2 cellular contexts compared by ENCODE assay signal in the genomic region with DNA sequence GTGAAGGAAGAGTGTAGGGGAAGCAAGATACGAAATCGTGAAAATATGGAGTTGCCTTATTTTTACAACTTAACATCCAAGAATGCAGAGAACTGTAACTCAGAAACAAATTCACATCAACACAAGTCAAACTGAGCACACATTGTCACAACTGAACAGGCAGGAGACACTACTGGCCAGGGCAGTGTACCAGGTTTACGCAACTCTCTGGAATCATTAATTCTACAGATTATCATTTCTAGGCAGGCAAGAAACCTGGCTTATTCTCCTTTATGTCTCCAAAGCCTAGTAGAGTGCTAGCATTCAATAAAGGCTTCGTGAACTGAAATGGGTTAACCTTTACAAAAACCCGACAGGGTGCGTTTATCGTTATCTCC.
TF ChIP-seq lines count a peak whose summit lies in the region.

No MANE protein-coding gene starts in this region.

TF ChIP-seq in HepG2, 621 proteins besides CTCF, POLR2A, EP300 and RAD21 (continues in another document):
- TF ChIP-seq ZNF567 (CRISPR knock-in tag; IDR thresholded peaks at IDR 0.05; ENCODE audit: borderline replicate concordance) = no peak
- no peak for TF ChIP-seq HOXA9 (CRISPR knock-in tag; IDR thresholded peaks at IDR 0.05; ENCODE audit: borderline replicate concordance)
- TF ChIP-seq HNF4G (IDR thresholded peaks at IDR 0.05; ENCODE audit: borderline replicate concordance, low read depth, low read length) = no peak
- TF ChIP-seq HNF4G (CRISPR knock-in tag; IDR thresholded peaks at IDR 0.05; ENCODE audit: borderline replicate concordance, low read depth) = no peak
- no peak for TF ChIP-seq FLYWCH1 (CRISPR knock-in tag; IDR thresholded peaks at IDR 0.05)
- TF ChIP-seq MLLT10 (CRISPR knock-in tag; IDR thresholded peaks at IDR 0.05) = no peak
- TF ChIP-seq, protein P1, sequence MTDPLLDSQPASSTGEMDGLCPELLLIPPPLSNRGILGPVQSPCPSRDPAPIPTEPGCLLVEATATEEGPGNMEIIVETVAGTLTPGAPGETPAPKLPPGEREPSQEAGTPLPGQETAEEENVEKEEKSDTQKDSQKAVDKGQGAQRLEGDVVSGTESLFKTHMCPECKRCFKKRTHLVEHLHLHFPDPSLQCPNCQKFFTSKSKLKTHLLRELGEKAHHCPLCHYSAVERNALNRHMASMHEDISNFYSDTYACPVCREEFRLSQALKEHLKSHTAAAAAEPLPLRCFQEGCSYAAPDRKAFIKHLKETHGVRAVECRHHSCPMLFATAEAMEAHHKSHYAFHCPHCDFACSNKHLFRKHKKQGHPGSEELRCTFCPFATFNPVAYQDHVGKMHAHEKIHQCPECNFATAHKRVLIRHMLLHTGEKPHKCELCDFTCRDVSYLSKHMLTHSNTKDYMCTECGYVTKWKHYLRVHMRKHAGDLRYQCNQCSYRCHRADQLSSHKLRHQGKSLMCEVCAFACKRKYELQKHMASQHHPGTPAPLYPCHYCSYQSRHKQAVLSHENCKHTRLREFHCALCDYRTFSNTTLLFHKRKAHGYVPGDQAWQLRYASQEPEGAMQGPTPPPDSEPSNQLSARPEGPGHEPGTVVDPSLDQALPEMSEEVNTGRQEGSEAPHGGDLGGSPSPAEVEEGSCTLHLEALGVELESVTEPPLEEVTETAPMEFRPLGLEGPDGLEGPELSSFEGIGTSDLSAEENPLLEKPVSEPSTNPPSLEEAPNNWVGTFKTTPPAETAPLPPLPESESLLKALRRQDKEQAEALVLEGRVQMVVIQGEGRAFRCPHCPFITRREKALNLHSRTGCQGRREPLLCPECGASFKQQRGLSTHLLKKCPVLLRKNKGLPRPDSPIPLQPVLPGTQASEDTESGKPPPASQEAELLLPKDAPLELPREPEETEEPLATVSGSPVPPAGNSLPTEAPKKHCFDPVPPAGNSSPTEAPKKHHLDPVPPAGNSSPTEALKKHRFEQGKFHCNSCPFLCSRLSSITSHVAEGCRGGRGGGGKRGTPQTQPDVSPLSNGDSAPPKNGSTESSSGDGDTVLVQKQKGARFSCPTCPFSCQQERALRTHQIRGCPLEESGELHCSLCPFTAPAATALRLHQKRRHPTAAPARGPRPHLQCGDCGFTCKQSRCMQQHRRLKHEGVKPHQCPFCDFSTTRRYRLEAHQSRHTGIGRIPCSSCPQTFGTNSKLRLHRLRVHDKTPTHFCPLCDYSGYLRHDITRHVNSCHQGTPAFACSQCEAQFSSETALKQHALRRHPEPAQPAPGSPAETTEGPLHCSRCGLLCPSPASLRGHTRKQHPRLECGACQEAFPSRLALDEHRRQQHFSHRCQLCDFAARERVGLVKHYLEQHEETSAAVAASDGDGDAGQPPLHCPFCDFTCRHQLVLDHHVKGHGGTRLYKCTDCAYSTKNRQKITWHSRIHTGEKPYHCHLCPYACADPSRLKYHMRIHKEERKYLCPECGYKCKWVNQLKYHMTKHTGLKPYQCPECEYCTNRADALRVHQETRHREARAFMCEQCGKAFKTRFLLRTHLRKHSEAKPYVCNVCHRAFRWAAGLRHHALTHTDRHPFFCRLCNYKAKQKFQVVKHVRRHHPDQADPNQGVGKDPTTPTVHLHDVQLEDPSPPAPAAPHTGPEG (CRISPR knock-in tag; IDR thresholded peaks at IDR 0.05) = no peak
- no peak for TF ChIP-seq REXO4 (CRISPR knock-in tag; IDR thresholded peaks at IDR 0.05; ENCODE audit: borderline replicate concordance)
- TF ChIP-seq ZNF563 (CRISPR knock-in tag; IDR thresholded peaks at IDR 0.05) = no peak
- TF ChIP-seq, protein P2, sequence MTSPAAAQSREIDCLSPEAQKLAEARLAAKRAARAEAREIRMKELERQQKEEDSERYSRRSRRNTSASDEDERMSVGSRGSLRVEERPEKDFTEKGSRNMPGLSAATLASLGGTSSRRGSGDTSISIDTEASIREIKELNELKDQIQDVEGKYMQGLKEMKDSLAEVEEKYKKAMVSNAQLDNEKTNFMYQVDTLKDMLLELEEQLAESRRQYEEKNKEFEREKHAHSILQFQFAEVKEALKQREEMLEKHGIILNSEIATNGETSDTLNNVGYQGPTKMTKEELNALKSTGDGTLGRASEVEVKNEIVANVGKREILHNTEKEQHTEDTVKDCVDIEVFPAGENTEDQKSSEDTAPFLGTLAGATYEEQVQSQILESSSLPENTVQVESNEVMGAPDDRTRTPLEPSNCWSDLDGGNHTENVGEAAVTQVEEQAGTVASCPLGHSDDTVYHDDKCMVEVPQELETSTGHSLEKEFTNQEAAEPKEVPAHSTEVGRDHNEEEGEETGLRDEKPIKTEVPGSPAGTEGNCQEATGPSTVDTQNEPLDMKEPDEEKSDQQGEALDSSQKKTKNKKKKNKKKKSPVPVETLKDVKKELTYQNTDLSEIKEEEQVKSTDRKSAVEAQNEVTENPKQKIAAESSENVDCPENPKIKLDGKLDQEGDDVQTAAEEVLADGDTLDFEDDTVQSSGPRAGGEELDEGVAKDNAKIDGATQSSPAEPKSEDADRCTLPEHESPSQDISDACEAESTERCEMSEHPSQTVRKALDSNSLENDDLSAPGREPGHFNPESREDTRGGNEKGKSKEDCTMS (CRISPR knock-in tag; conservative IDR thresholded peaks at IDR 0.05) = 0 out of 2 replicates have a peak, but pooled peaks have one; percentile 18

TF ChIP-seq in GM12891, 5 proteins besides CTCF, POLR2A, EP300 and RAD21:
- TF ChIP-seq TAF1 (IDR thresholded peaks at IDR 0.05; ENCODE audit: low read depth, low read length) = no peak
- no peak for TF ChIP-seq POLR2AphosphoS5 (IDR thresholded peaks at IDR 0.05; ENCODE audit: low read depth, low read length)
- no peak for TF ChIP-seq PAX5 (IDR thresholded peaks at IDR 0.05; ENCODE audit: insufficient read depth, low read length, severe bottlenecking)
- no peak for TF ChIP-seq SPI1 (IDR thresholded peaks at IDR 0.05; ENCODE audit: low read depth, low read length)
- TF ChIP-seq POU2F2 (IDR thresholded peaks at IDR 0.05; ENCODE audit: low read depth, low read length) = no peak
